Comparison of ENCODE assay signal across 1 cellular context in genomic region chr17:6437956-6438355, GRCh38.
TF ChIP-seq lines count a peak whose summit lies in the region.

No MANE protein-coding gene starts in this region.

TF ChIP-seq in GM23338, 12 proteins besides CTCF, POLR2A, EP300 and RAD21 (continued from another document):
- TF ChIP-seq ZNF462 (CRISPR knock-in tag; IDR thresholded peaks at IDR 0.05) = no peak
- TF ChIP-seq JUNB (IDR thresholded peaks at IDR 0.05; ENCODE audit: unreplicated experiment) = no peak
- TF ChIP-seq ZNF114 (CRISPR knock-in tag; IDR thresholded peaks at IDR 0.05) = no peak
- TF ChIP-seq CREB1 (CRISPR knock-in tag; IDR thresholded peaks at IDR 0.05; ENCODE audit: low read depth) = no peak
- TF ChIP-seq ETS1 (IDR thresholded peaks at IDR 0.05) = no peak
- no peak for TF ChIP-seq ZNF331 (CRISPR knock-in tag; IDR thresholded peaks at IDR 0.05; ENCODE audit: low read depth)
TF ChIP-seq in GM23338: peak in this region for 0.
